In the genomic region with DNA sequence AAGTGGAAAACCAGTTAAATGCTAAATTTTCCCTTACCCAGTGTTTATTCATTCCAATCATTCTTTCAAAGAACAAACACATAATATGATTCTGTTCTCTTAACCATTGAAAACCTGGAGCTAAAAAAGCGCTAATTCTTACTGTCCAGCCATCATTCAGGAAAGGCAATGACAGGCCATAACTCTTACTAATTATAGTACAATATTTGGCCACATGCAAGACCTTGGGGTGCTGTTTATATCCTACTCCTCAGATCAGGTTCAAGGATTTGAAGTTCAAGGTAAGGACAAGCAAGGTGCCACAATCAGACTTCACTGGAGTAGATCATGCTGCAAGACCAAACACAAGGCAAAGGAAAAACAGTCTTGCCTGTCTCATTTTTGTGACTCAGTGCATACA, we compare ENCODE assay signal across 27 cellular contexts.
"Had no signal": no experiment of that assay in that cellular context is flagged by ENCODE, and none has a peak within 500 bp of the region (broad histone marks: within the 10 kb centered on the region; RNA-seq: fewer than 3 reads in every experiment).

No MANE protein-coding gene starts in this region.

- H3K9me3 ChIP-seq: lower lobe of right lung, upper lobe of right lung had no signal

- ATAC-seq: activated CD8-positive, alpha-beta T cell treated with anti-CD3 and anti-CD28 coated beads, Interleukin-2, amount 10 ng/mL, durations not matched to agents 7 days and 5 days; activated naive CD4-positive, alpha-beta T cell treated with anti-CD3 and anti-CD28 coated beads, Interleukin-2, amount 50 U/mL, for 72 hours; effector memory CD8-positive, alpha-beta T cell; gastroesophageal sphincter; left colon; naive thymus-derived CD4-positive, alpha-beta T cell; stimulated activated naive CD8-positive, alpha-beta T cell treated with anti-CD3 and anti-CD28 coated beads, Interleukin-15, Interleukin-2, amounts not matched to agents 100 U/mL and 50 U/mL, for 24 hours; T-cell had no signal

- H3K27ac ChIP-seq: brain microvascular endothelial cell, epithelial cell of prostate, gastroesophageal sphincter, lower lobe of right lung, upper lobe of right lung, WERI-Rb-1 had no signal

- H3K36me3 ChIP-seq: brain microvascular endothelial cell, gastroesophageal sphincter, lower lobe of right lung, upper lobe of right lung, WERI-Rb-1 had no signal

- FAIRE-seq: colon had no signal

- H3K27me3 ChIP-seq: brain microvascular endothelial cell, dorsolateral prefrontal cortex, gastroesophageal sphincter, upper lobe of right lung had no signal

- H3K4me3 ChIP-seq: dorsolateral prefrontal cortex, gastroesophageal sphincter, lower lobe of right lung, upper lobe of right lung had no signal

- DNase-seq: activated CD4-positive, alpha-beta T cell treated with anti-CD3 and anti-CD28 coated beads, Interleukin-2, amount 50 U/mL, for 1 hour; activated CD4-positive, CD25-positive, alpha-beta regulatory T cell treated with anti-CD3 and anti-CD28 coated beads, Interleukin-2, amount 50 U/mL, for 72 hours; activated CD8-positive, alpha-beta T cell treated with anti-CD3 and anti-CD28 coated beads, Interleukin-2, amount 10 ng/mL, durations not matched to agents 7 days and 5 days; activated gamma-delta T cell treated with Interleukin-2 at 50 U/mL for 16 hours; activated T-cell treated with anti-CD3 and anti-CD28 coated beads, Interleukin-2, amount 50 U/mL, for 1 hour; aorta; brain microvascular endothelial cell; caudate nucleus; dorsolateral prefrontal cortex; effector memory CD8-positive, alpha-beta T cell; head of caudate nucleus; hypothalamus; islet precursor cell; left colon; lower lobe of right lung; naive thymus-derived CD4-positive, alpha-beta T cell; occipital lobe; stimulated activated CD4-positive, alpha-beta T cell treated with anti-CD3 and anti-CD28 coated beads, Interleukin-12 subunit alpha, Interleukin-12 subunit beta, amount 100 ng/mL, for 4 hours; stimulated activated CD4-positive, alpha-beta T cell treated with anti-CD3 and anti-CD28 coated beads, Interleukin-4, amount 100 ng/mL, for 4 hours; stimulated activated naive CD8-positive, alpha-beta T cell treated with anti-CD3 and anti-CD28 coated beads, Interleukin-15, Interleukin-2, amounts not matched to agents 100 U/mL and 50 U/mL, for 24 hours; T-cell; upper lobe of right lung; WERI-Rb-1 had no signal
